15 cellular contexts compared by ENCODE assay signal in genomic region chr10:132793871-132794849, GRCh38. TPM values are rescaled to one million over a fixed set of nuclear protein-coding genes. Genes with fewer than 3 reads are reported as not detected.
DNase-seq lines count a peak whose midpoint lies in the region; ATAC-seq and TF ChIP-seq lines count a peak whose summit lies in the region.
"Had no signal": no experiment of that assay in that cellular context is flagged by ENCODE, and none has a peak within 500 bp of the region (broad histone marks: within the 10 kb centered on the region; RNA-seq: fewer than 3 reads in every experiment).

No MANE protein-coding gene starts in this region.

- no peaks in the 10 kb centered on the region for H3K4me1 ChIP-seq in foreskin keratinocyte
- H3K4me1 ChIP-seq: body of pancreas, spleen had no signal

- TF ChIP-seq EP300 in Ishikawa (IDR thresholded peaks at IDR 0.05; ENCODE audit: borderline replicate concordance): no peak

- peaks cover 23% of the 10 kb centered on the region for H3K27me3 ChIP-seq in foreskin keratinocyte

- no peak for ATAC-seq in HG03457 (IDR thresholded peaks at IDR 0.05; ENCODE audit: unreplicated experiment)
- ATAC-seq in foreskin keratinocyte: no peak
- ATAC-seq: body of pancreas had no signal

- DNase-seq in DMS153 treated with DMSO at 0.1 percent for 48 hours (lab: John Stamatoyannopoulos, UW; ENCODE audit: unreplicated experiment) (peak; percentile 21), NCI-H526 (lab: John Stamatoyannopoulos, UW) (peak; percentile 3 to 59), left kidney (ENCODE audit: low read depth, low spot score) (peak; percentile 92), foreskin keratinocyte (no peak), hippocampal formation (lab: John Stamatoyannopoulos, UW) (no peak)
- DNase-seq: activated naive CD4-positive, alpha-beta T cell treated with Interleukin-2 at 50 U/mL for 16 hours; COR-L47; mesendoderm; spleen; substantia nigra had no signal

- TF ChIP-seq RAD21 in Ishikawa (IDR thresholded peaks at IDR 0.05; ENCODE audit: low read depth): no peak

- H3K27ac ChIP-seq in foreskin keratinocyte: no peak overlapping the region
- H3K27ac ChIP-seq: body of pancreas, spleen had no signal

- no peak for TF ChIP-seq CTCF in foreskin keratinocyte (conservative IDR thresholded peaks at IDR 0.05)

TF ChIP-seq in Ishikawa, 13 proteins besides CTCF, POLR2A, EP300 and RAD21:
- TF ChIP-seq, protein P1, sequence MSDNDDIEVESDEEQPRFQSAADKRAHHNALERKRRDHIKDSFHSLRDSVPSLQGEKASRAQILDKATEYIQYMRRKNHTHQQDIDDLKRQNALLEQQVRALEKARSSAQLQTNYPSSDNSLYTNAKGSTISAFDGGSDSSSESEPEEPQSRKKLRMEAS (IDR thresholded peaks at IDR 0.05): 0 out of 2 replicates have a peak, but pooled peaks have one; percentile 20
- TF ChIP-seq TCF12 (IDR thresholded peaks at IDR 0.05; ENCODE audit: low read depth) (no peak; the same call in 1 of the 2 replicates), EGR1 (IDR thresholded peaks at IDR 0.05) (no peak), ZBTB7A (IDR thresholded peaks at IDR 0.05; ENCODE audit: low read depth) (no peak), NFIC (IDR thresholded peaks at IDR 0.05) (peak; percentile 47), YY1 (IDR thresholded peaks at IDR 0.05; ENCODE audit: low read depth) (peak; percentile 63; the same call in 1 of the 2 replicates)
- TF ChIP-seq, protein P2, sequence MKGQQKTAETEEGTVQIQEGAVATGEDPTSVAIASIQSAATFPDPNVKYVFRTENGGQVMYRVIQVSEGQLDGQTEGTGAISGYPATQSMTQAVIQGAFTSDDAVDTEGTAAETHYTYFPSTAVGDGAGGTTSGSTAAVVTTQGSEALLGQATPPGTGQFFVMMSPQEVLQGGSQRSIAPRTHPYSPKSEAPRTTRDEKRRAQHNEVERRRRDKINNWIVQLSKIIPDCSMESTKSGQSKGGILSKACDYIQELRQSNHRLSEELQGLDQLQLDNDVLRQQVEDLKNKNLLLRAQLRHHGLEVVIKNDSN (IDR thresholded peaks at IDR 0.05): peak; percentile 72

RNA-seq across cellular contexts. Expression of gene NKX6-2, which starts 8.2 kb away (rescaled TPM):
- not detected in 2 replicates for total RNA-seq in foreskin keratinocyte
- not detected in 2 replicates for polyA plus RNA-seq in foreskin keratinocyte
- total RNA-seq: LHCN-M2, osteocyte, spleen had no signal

Comparison
In these comparisons a context has a peak if more than half of its experiments do, and no peak if none do; other contexts are left out.
1. DNase-seq: peak in DMS153 treated with DMSO at 0.1 percent for 48 hours (single experiment), NCI-H526 (2 of 2) and left kidney (single experiment); none in foreskin keratinocyte (0 of 2) and hippocampal formation (0 of 2).